Comparison of ENCODE assay signal across 12 cellular contexts in the genomic region with DNA sequence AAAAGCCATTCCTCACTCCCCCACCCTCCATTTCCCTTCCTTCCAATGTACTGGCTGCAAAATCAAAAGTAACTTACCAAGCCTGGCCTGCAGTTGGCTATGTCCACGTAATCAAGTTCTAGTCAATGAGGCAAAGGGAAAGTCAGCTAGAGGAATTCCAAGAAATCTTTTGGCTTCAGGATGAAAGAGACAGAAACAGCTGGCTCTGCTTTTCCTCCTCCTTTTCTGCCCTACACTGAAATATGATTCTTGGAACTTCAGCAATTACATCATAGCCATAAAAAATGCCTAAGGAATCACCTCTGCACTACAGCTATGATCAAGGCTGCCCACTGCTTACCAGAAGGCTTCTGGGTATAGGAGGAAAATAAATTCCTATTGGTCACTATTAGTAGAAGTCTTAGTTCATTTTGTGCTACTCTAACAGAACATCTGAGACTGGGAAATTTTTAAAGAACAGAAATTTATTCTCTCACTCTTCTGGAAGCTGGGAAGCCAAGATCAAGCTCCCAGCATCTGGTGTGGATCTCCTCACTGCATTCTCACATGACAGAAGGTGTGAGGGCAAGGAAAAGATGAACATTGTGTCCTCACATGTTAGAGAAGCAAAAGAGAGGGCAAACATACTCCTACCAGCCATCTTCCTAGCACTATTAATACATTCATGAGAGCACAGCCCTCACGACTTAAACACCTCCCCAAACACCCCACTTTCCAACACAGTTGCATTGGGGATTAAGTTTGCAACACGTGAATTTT.
DNase-seq lines count a peak whose midpoint lies in the region; ATAC-seq and TF ChIP-seq lines count a peak whose summit lies in the region.
"Had no signal": no experiment of that assay in that cellular context is flagged by ENCODE, and none has a peak within 500 bp of the region (broad histone marks: within the 10 kb centered on the region; RNA-seq: fewer than 3 reads in every experiment).

No MANE protein-coding gene starts in this region.

- H3K4me3 ChIP-seq in OCI-LY7 (ENCODE audit: low read depth, low read length, poor library complexity, severe bottlenecking) = no peak overlapping the region
- H3K4me3 ChIP-seq: testis had no signal

- no peak for TF ChIP-seq CTCF in OCI-LY7 (conservative IDR thresholded peaks at IDR 0.05; ENCODE audit: low read length)

- peak; percentile 80 for DNase-seq in AG20443 (ENCODE audit: low spot score)
- peak; percentile 56 for DNase-seq in OCI-M1 (lab: John Stamatoyannopoulos, UW)
- peak; percentile 99 for DNase-seq in fibroblast of peridontal ligament (ENCODE audit: extremely low read depth)
- peak; percentile 84 for DNase-seq in non-pigmented ciliary epithelial cell (ENCODE audit: low read depth)
- no peak for DNase-seq in OCI-LY7 (ENCODE audit: low spot score)
- DNase-seq in stimulated activated CD4-positive, alpha-beta T cell treated with anti-CD3 and anti-CD28 coated beads, Interleukin-2, amount 100 ng/mL, for 24 hours = no peak
- no peak for DNase-seq in NOMO-1 (lab: John Stamatoyannopoulos, UW; ENCODE audit: unreplicated experiment in 2 of 2)
- DNase-seq: activated CD4-positive, CD25-positive, alpha-beta regulatory T cell; NCI-H1417 treated with DMSO at 0.1 percent for 48 hours; testis had no signal

- no peak for ATAC-seq in HG03045 (IDR thresholded peaks at IDR 0.05; ENCODE audit: unreplicated experiment)

- intact Hi-C loops in OCI-LY7 (cut with micrococcal nuclease; ENCODE audit: unreplicated experiment) = no loop called here

- H3K9me2 ChIP-seq in OCI-LY7 (ENCODE audit: insufficient read depth, low read length) = no peaks in the 10 kb centered on the region

- CTCF ChIA-PET in OCI-LY7 (lab: Charles Lee; ENCODE audit: unreplicated experiment) = no interaction called here

- no peaks in the 10 kb centered on the region for H3K9me3 ChIP-seq in OCI-LY7 (ENCODE audit: low read length)
- H3K9me3 ChIP-seq: testis had no signal

- POLR2A ChIA-PET in OCI-LY7 (lab: Charles Lee) = no interaction called here

- no peak overlapping the region for H3K27ac ChIP-seq in OCI-LY7 (ENCODE audit: low read depth, low read length, poor library complexity, severe bottlenecking)
- H3K27ac ChIP-seq: epithelial cell of prostate, testis had no signal

- H3K4me2 ChIP-seq in OCI-LY7 (ENCODE audit: low read length) = no peak overlapping the region

- no peaks in the 10 kb centered on the region for H3K4me1 ChIP-seq in OCI-LY7 (ENCODE audit: insufficient read depth, low read length, poor library complexity, severe bottlenecking)
- H3K4me1 ChIP-seq: testis had no signal

- H4K20me1 ChIP-seq in OCI-LY7 (ENCODE audit: insufficient read depth, low read length) = no peaks in the 10 kb centered on the region

- H2AFZ ChIP-seq in OCI-LY7 (ENCODE audit: low read length) = no peak overlapping the region

- H3K36me3 ChIP-seq in OCI-LY7 (ENCODE audit: insufficient read depth, low read length) = no peaks in the 10 kb centered on the region

- BruUV-seq in OCI-LY7 (replicated peaks; lab: Mats Ljungman, UMichigan) = no TSS peak

- no peaks in the 10 kb centered on the region for H3K79me2 ChIP-seq in OCI-LY7 (ENCODE audit: insufficient read depth, low read depth, low read length)

Comparison
In these comparisons a context has a peak if more than half of its experiments do, and no peak if none do; other contexts are left out.
1. DNase-seq: peak in AG20443 (single experiment), OCI-M1 (single experiment), fibroblast of peridontal ligament (single experiment) and non-pigmented ciliary epithelial cell (single experiment); none in OCI-LY7 (single experiment), stimulated activated CD4-positive, alpha-beta T cell treated with anti-CD3 and anti-CD28 coated beads, Interleukin-2, amount 100 ng/mL, for 24 hours (0 of 2) and NOMO-1 (0 of 2).